Comparison of ENCODE assay signal across 2 cellular contexts in genomic region chr7:1028044-1028770, GRCh38.
A peak's percentile ranks its signal among the peaks of the same experiment; 100 is the strongest.
TF ChIP-seq lines count a peak whose summit lies in the region.

No MANE protein-coding gene starts in this region.

TF ChIP-seq in HEK293T, 16 proteins besides CTCF, POLR2A, EP300 and RAD21:
- TF ChIP-seq ELF4 (IDR thresholded peaks at IDR 0.05) (no peak), LEF1 (IDR thresholded peaks at IDR 0.05; ENCODE audit: borderline replicate concordance) (peak; percentile 75; the same call in 1 of the 2 replicates)

TF ChIP-seq in GM12878, 131 proteins besides CTCF, POLR2A, EP300 and RAD21 (continues in another document):
- TF ChIP-seq PAX8 (IDR thresholded peaks at IDR 0.05) (no peak), CBX5 (IDR thresholded peaks at IDR 0.05; ENCODE audit: low read depth) (no peak), TCF12 (IDR thresholded peaks at IDR 0.05; ENCODE audit: low read depth, low read length) (peak; percentile 84; the same call in 1 of the 2 replicates), POLR2AphosphoS2 (IDR thresholded peaks at IDR 0.05; ENCODE audit: low read depth, low read length) (peak; percentile 40; the same call in 1 of the 2 replicates), ZNF384 (IDR thresholded peaks at IDR 0.05; ENCODE audit: borderline replicate concordance, low read depth, low read length) (no peak), BACH1 (IDR thresholded peaks at IDR 0.05; ENCODE audit: borderline replicate concordance) (peak; percentile 97), SMARCA5 (IDR thresholded peaks at IDR 0.05) (peak; percentile 66), NRF1 (conservative IDR thresholded peaks at IDR 0.05; ENCODE audit: low read depth, low read length) (peak; percentile 70), POU2F2 (IDR thresholded peaks at IDR 0.05; ENCODE audit: borderline replicate concordance, low read depth, low read length) (peak; percentile 40; the same call in 1 of the 3 replicates), EGR1 (IDR thresholded peaks at IDR 0.05; ENCODE audit: borderline replicate concordance in 1 of 2, low read depth in 2 of 2, low read length in 2 of 2) (peak in 1 of 2 experiments; percentile 98; a peak in 2 of 3 replicates), NKRF (conservative IDR thresholded peaks at IDR 0.05) (peak; percentile 63), E2F4 (IDR thresholded peaks at IDR 0.05; ENCODE audit: low read depth, low read length) (no peak), BCL3 (IDR thresholded peaks at IDR 0.05; ENCODE audit: borderline replicate concordance, insufficient read depth, low read depth, low read length, poor library complexity, severe bottlenecking) (no peak), PAX5 (IDR thresholded peaks at IDR 0.05; ENCODE audit: borderline replicate concordance, low read depth, low read length) (peak; percentile 48; the same call in 1 of the 2 replicates), RUNX3 (IDR thresholded peaks at IDR 0.05; ENCODE audit: low read length) (no peak), ZNF217 (IDR thresholded peaks at IDR 0.05) (0 out of 2 replicates have a peak, but pooled peaks have one; percentile 56), STAT3 (IDR thresholded peaks at IDR 0.05; ENCODE audit: low read depth, low read length) (no peak), ZSCAN29 (IDR thresholded peaks at IDR 0.05) (0 out of 2 replicates have a peak, but pooled peaks have one; percentile 27), ZNF687 (IDR thresholded peaks at IDR 0.05) (peak; percentile 96), BRCA1 (IDR thresholded peaks at IDR 0.05; ENCODE audit: low read depth, low read length) (no peak), POLR2AphosphoS5 (IDR thresholded peaks at IDR 0.05; ENCODE audit: low read length) (peak; percentile 77), RB1 (IDR thresholded peaks at IDR 0.05; ENCODE audit: borderline replicate concordance) (peak; percentile 63; the same call in 1 of the 2 replicates), LARP7 (IDR thresholded peaks at IDR 0.05) (peak; percentile 90), BHLHE40 (IDR thresholded peaks at IDR 0.05; ENCODE audit: borderline replicate concordance in 1 of 2, low read depth in 2 of 2, low read length in 1 of 2) (peak; percentile 8 to 85; a peak in 2 of 4 replicates), NR2C1 (IDR thresholded peaks at IDR 0.05) (peak; percentile 91), SIX5 (IDR thresholded peaks at IDR 0.05; ENCODE audit: low read depth, low read length, severe bottlenecking) (no peak), EED (IDR thresholded peaks at IDR 0.05; ENCODE audit: low read depth) (no peak), MEF2B (IDR thresholded peaks at IDR 0.05; ENCODE audit: partially characterized antibody, poor library complexity, severe bottlenecking) (peak; percentile 14), RELA (IDR thresholded peaks at IDR 0.05; ENCODE audit: borderline replicate concordance, partially characterized antibody) (peak; percentile 37), RELB (IDR thresholded peaks at IDR 0.05; ENCODE audit: low read depth) (no peak), CHD1 (IDR thresholded peaks at IDR 0.05; ENCODE audit: low read depth, low read length) (no peak), NR2F1 (conservative IDR thresholded peaks at IDR 0.05) (peak; percentile 99), SIN3A (IDR thresholded peaks at IDR 0.05; ENCODE audit: low read depth, low read length) (0 out of 2 replicates have a peak, but pooled peaks have one; percentile 31), ZBTB11 (CRISPR knock-in tag; IDR thresholded peaks at IDR 0.05) (no peak), CHD2 (IDR thresholded peaks at IDR 0.05; ENCODE audit: borderline replicate concordance, low read depth, low read length) (no peak), ZNF592 (IDR thresholded peaks at IDR 0.05) (peak; percentile 43; the same call in 1 of the 2 replicates), GATAD2B (conservative IDR thresholded peaks at IDR 0.05; ENCODE audit: low read depth) (peak; percentile 96), MXI1 (IDR thresholded peaks at IDR 0.05; ENCODE audit: low read depth, low read length) (no peak), TAF1 (IDR thresholded peaks at IDR 0.05; ENCODE audit: borderline replicate concordance, low read depth, low read length) (peak; percentile 63; the same call in 1 of the 2 replicates), MYC (IDR thresholded peaks at IDR 0.05; ENCODE audit: insufficient read depth, insufficient read length, insufficient replicate concordance, low read length, severe bottlenecking) (peak; percentile 34), NBN (IDR thresholded peaks at IDR 0.05) (no peak)
